Comparison of ENCODE assay signal across 25 cellular contexts in the genomic region with DNA sequence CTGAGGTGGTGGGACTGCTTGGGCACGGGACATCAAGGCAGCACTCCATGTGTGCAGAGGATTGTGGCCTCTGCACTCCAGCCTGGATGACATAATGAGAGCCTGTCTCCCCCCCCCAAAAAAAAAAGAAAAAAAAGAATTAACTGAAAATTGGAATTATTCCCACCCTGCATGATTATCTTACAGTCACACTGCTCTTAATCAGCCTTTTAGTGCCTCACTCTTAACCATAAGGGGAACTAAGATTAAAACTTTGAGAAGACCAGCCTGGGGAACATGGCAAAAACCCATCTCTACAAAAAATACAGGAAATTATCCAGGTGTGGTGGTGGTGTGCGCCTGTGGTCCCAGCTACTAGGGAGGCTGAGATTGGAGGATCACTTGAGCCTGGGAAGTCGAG.
"Had no signal": no experiment of that assay in that cellular context is flagged by ENCODE, and none has a peak within 500 bp of the region (broad histone marks: within the 10 kb centered on the region; RNA-seq: fewer than 3 reads in every experiment).

No MANE protein-coding gene starts in this region.

- H3K27me3 Mint-ChIP-seq: naive B cell, type B pancreatic cell had no signal

- DNase-seq: dorsolateral prefrontal cortex; effector memory CD4-positive, alpha-beta T cell; esophagus squamous epithelium; foreskin fibroblast; left colon; left ventricle myocardium superior; mesenchymal stem cell; naive B cell; right lobe of liver; stimulated activated CD4-positive, alpha-beta T cell treated with anti-CD3 and anti-CD28 coated beads, Interleukin-4, amount 100 ng/mL, for 1 hour; stimulated activated CD8-positive, alpha-beta memory T cell treated with anti-CD3 and anti-CD28 coated beads, Interleukin-4, amount 100 ng/mL, for 48 hours; stimulated activated naive CD8-positive, alpha-beta T cell treated with anti-CD3 and anti-CD28 coated beads, Interleukin-15, Interleukin-2, amounts not matched to agents 100 U/mL and 50 U/mL, for 24 hours; thyroid gland had no signal

- H3K9me3 Mint-ChIP-seq: naive B cell; nephron; stimulated activated effector memory CD8-positive, alpha-beta T cell treated with anti-CD3 and anti-CD28 coated beads, Interleukin-12 subunit alpha, Interleukin-12 subunit beta, amount 100 ng/mL, for 72 hours; type B pancreatic cell had no signal

- H3K36me3 ChIP-seq: esophagus squamous epithelium, gastroesophageal sphincter, prostate gland, right lobe of liver, suprapubic skin, thyroid gland had no signal

- ATAC-seq: gastroesophageal sphincter; left colon; left ventricle myocardium superior; right lobe of liver; stimulated activated effector memory CD8-positive, alpha-beta T cell treated with anti-CD3 and anti-CD28 coated beads, Interleukin-12 subunit alpha, Interleukin-12 subunit beta, amount 100 ng/mL, for 72 hours; stimulated activated naive CD8-positive, alpha-beta T cell treated with anti-CD3 and anti-CD28 coated beads, Interleukin-15, Interleukin-2, amounts not matched to agents 100 U/mL and 50 U/mL, for 24 hours had no signal

- H3K4me1 Mint-ChIP-seq: nephron; stimulated activated effector memory CD8-positive, alpha-beta T cell treated with anti-CD3 and anti-CD28 coated beads, Interleukin-12 subunit alpha, Interleukin-12 subunit beta, amount 100 ng/mL, for 72 hours had no signal

- H3K79me2 ChIP-seq: hepatocyte, parathyroid adenoma had no signal

- H3K27ac Mint-ChIP-seq: naive B cell; nephron; stimulated activated effector memory CD8-positive, alpha-beta T cell treated with anti-CD3 and anti-CD28 coated beads, Interleukin-12 subunit alpha, Interleukin-12 subunit beta, amount 100 ng/mL, for 72 hours; type B pancreatic cell had no signal

- H3K27ac ChIP-seq: coronary artery, dorsolateral prefrontal cortex, epithelial cell of prostate, esophagus squamous epithelium, gastroesophageal sphincter, hepatocyte, parathyroid adenoma, prostate gland, right lobe of liver, suprapubic skin, thyroid gland had no signal

- H3K4me3 Mint-ChIP-seq: naive B cell; nephron; stimulated activated effector memory CD8-positive, alpha-beta T cell treated with anti-CD3 and anti-CD28 coated beads, Interleukin-12 subunit alpha, Interleukin-12 subunit beta, amount 100 ng/mL, for 72 hours; type B pancreatic cell had no signal

- H3K9ac ChIP-seq: parathyroid adenoma had no signal

- H3K36me3 Mint-ChIP-seq: naive B cell; stimulated activated effector memory CD8-positive, alpha-beta T cell treated with anti-CD3 and anti-CD28 coated beads, Interleukin-12 subunit alpha, Interleukin-12 subunit beta, amount 100 ng/mL, for 72 hours; type B pancreatic cell had no signal

- FAIRE-seq: urothelium cell line had no signal

- H3K9me3 ChIP-seq: esophagus squamous epithelium, gastroesophageal sphincter, prostate gland, right lobe of liver, suprapubic skin, thyroid gland had no signal

- H2AFZ ChIP-seq: hepatocyte, parathyroid adenoma had no signal

- H3K4me1 ChIP-seq: esophagus squamous epithelium, gastroesophageal sphincter, parathyroid adenoma, prostate gland, suprapubic skin, thyroid gland had no signal

- H3K4me3 ChIP-seq: coronary artery, dorsolateral prefrontal cortex, esophagus squamous epithelium, gastroesophageal sphincter, hepatocyte, lung, prostate gland, right lobe of liver, suprapubic skin, thyroid gland had no signal

- H3K4me2 ChIP-seq: hepatocyte had no signal

- H3K27me3 ChIP-seq: dorsolateral prefrontal cortex, esophagus squamous epithelium, gastroesophageal sphincter, hepatocyte, right lobe of liver, suprapubic skin, thyroid gland had no signal
